ENCODE assay signal across 22 cellular contexts in genomic region chr6:150751296-150751695, GRCh38.
DNase-seq lines count a peak whose midpoint lies in the region; ATAC-seq and TF ChIP-seq lines count a peak whose summit lies in the region.
"Had no signal": no experiment of that assay in that cellular context is flagged by ENCODE, and none has a peak within 500 bp of the region (broad histone marks: within the 10 kb centered on the region; RNA-seq: fewer than 3 reads in every experiment).

No MANE protein-coding gene starts in this region.

- no peaks in the 10 kb centered on the region for H3K9me3 Mint-ChIP-seq in Calu3 (ENCODE audit: low read depth, unreplicated experiment)
- H3K9me3 Mint-ChIP-seq: activated naive CD8-positive, alpha-beta T cell treated with anti-CD3 and anti-CD28 coated beads for 36 hours; activated T-cell treated with anti-CD3 and anti-CD28 coated beads, Interleukin-2, amount 50 U/mL, for 24 hours had no signal

- H3K4me1 Mint-ChIP-seq in Calu3 (ENCODE audit: low read depth, unreplicated experiment): peaks cover 8% of the 10 kb centered on the region
- H3K4me1 Mint-ChIP-seq: activated naive CD8-positive, alpha-beta T cell treated with anti-CD3 and anti-CD28 coated beads for 36 hours had no signal

- H3K79me2 ChIP-seq in osteoblast (ENCODE audit: insufficient read depth, low read length): no peaks in the 10 kb centered on the region

- no peak overlapping the region for H3K4me3 Mint-ChIP-seq in Calu3 (ENCODE audit: low read depth, unreplicated experiment)
- H3K4me3 Mint-ChIP-seq: activated naive CD8-positive, alpha-beta T cell treated with anti-CD3 and anti-CD28 coated beads for 36 hours; activated T-cell treated with anti-CD3 and anti-CD28 coated beads, Interleukin-2, amount 50 U/mL, for 24 hours had no signal

- no peak for ATAC-seq in HG02763 (IDR thresholded peaks at IDR 0.05; ENCODE audit: unreplicated experiment)
- no peak for ATAC-seq in stimulated activated naive CD8-positive, alpha-beta T cell treated with anti-CD3 and anti-CD28 coated beads, Interleukin-15, Interleukin-2, amounts not matched to agents 100 U/mL and 50 U/mL, for 24 hours
- ATAC-seq in GM18498 (IDR thresholded peaks at IDR 0.05; ENCODE audit: unreplicated experiment): no peak
- ATAC-seq: gastroesophageal sphincter, HCT116, left ventricle myocardium superior had no signal

- TF ChIP-seq CTCF in Calu3 (IDR thresholded peaks at IDR 0.05; ENCODE audit: unreplicated experiment) (no peak), osteoblast (IDR thresholded peaks at IDR 0.05; ENCODE audit: extremely low read depth, low read depth, low read length) (no peak), A673 (conservative IDR thresholded peaks at IDR 0.05; ENCODE audit: low read depth, low read length) (no peak)

- peaks cover 6% of the 10 kb centered on the region for H3K36me3 Mint-ChIP-seq in Calu3 (ENCODE audit: insufficient read depth, unreplicated experiment)
- H3K36me3 Mint-ChIP-seq: activated naive CD8-positive, alpha-beta T cell treated with anti-CD3 and anti-CD28 coated beads for 36 hours had no signal

- H4K20me1 ChIP-seq in osteoblast (ENCODE audit: insufficient read depth, low read length): no peaks in the 10 kb centered on the region

- H3K27ac Mint-ChIP-seq in Calu3 (ENCODE audit: unreplicated experiment): no peak overlapping the region
- H3K27ac Mint-ChIP-seq: activated naive CD8-positive, alpha-beta T cell treated with anti-CD3 and anti-CD28 coated beads for 36 hours; activated T-cell treated with anti-CD3 and anti-CD28 coated beads, Interleukin-2, amount 50 U/mL, for 24 hours had no signal

- no peaks in the 10 kb centered on the region for H3K27me3 Mint-ChIP-seq in Calu3 (ENCODE audit: unreplicated experiment)
- H3K27me3 Mint-ChIP-seq: activated T-cell treated with anti-CD3 and anti-CD28 coated beads, Interleukin-2, amount 50 U/mL, for 24 hours had no signal

- H2AFZ ChIP-seq in osteoblast (ENCODE audit: low read length): peak overlapping the region; percentile 26

- H3K9me3 ChIP-seq in osteoblast (ENCODE audit: low read depth, low read length) (no peaks in the 10 kb centered on the region), A673 (ENCODE audit: low read depth, low read length, poor library complexity, severe bottlenecking) (no peaks in the 10 kb centered on the region)
- H3K9me3 ChIP-seq: BE2C, gastroesophageal sphincter, ovary, testis had no signal

- H3K27ac ChIP-seq in epithelial cell of prostate (peak overlapping the region; percentile 62), osteoblast (ENCODE audit: low read depth, low read length) (no peak overlapping the region), A673 (ENCODE audit: low read depth, low read length, poor library complexity, severe bottlenecking) (no peak overlapping the region)
- H3K27ac ChIP-seq: gastroesophageal sphincter, ovary, testis had no signal

- BruUV-seq in Calu3 (replicated peaks; lab: Mats Ljungman, UMichigan): no TSS peak
- BruUV-seq in A673 (replicated peaks; lab: Mats Ljungman, UMichigan): no TSS peak

- intact Hi-C loops in Calu3 (cut with micrococcal nuclease; ENCODE audit: unreplicated experiment) (no loop called here), A673 (cut with micrococcal nuclease; ENCODE audit: unreplicated experiment) (no loop called here)

- POLR2A ChIA-PET in A673 (lab: Charles Lee; ENCODE audit: low non-redundant PET): no interaction called here

- peak; percentile 11 for DNase-seq in Calu3
- peak; percentile 24 for DNase-seq in RKO (ENCODE audit: low spot score)
- DNase-seq in epithelial cell of prostate (ENCODE audit: low read depth, low spot score): peak; percentile 29
- peak; percentile 91 for DNase-seq in osteoblast (ENCODE audit: insufficient read length, low spot score, missing footprints)
- no peak for DNase-seq in stimulated activated naive CD8-positive, alpha-beta T cell treated with anti-CD3 and anti-CD28 coated beads, Interleukin-15, Interleukin-2, amounts not matched to agents 100 U/mL and 50 U/mL, for 24 hours
- DNase-seq in A673 (ENCODE audit: low spot score): no peak
- DNase-seq: activated CD4-positive, alpha-beta T cell treated with anti-CD3 and anti-CD28 coated beads, Interleukin-2, amount 50 U/mL, for 48 hours; activated naive CD8-positive, alpha-beta T cell treated with anti-CD3 and anti-CD28 coated beads for 36 hours; activated T-cell treated with anti-CD3 and anti-CD28 coated beads, Interleukin-2, amount 50 U/mL, for 24 hours; BE2C; central memory CD4-positive, alpha-beta T cell; DMS 273 treated with DMSO at 0.1 percent for 48 hours; left ventricle myocardium superior; NCI-H1694; ovary; stimulated activated CD4-positive, alpha-beta T cell treated with anti-CD3 and anti-CD28 coated beads, Interleukin-4, amount 100 ng/mL, for 1 hour; SW 1271; testis had no signal

- CTCF ChIA-PET in Calu3 (lab: Charles Lee) (interaction anchor here (1.0 kb wide), 1 partner anchor 151 kb away, joined by 3 read pairs; no protein-coding TSS in a partner anchor), A673 (lab: Charles Lee) (no interaction called here)

- H3K36me3 ChIP-seq in osteoblast (ENCODE audit: insufficient read depth, low read length): no peaks in the 10 kb centered on the region
- no peaks in the 10 kb centered on the region for H3K36me3 ChIP-seq in A673 (ENCODE audit: insufficient read depth, low read length, poor library complexity, severe bottlenecking)
- H3K36me3 ChIP-seq: BE2C, gastroesophageal sphincter, ovary had no signal

- H3K4me3 ChIP-seq in osteoblast (ENCODE audit: insufficient read depth, low read length) (no peak overlapping the region), A673 (ENCODE audit: low read depth, low read length, poor library complexity, severe bottlenecking) (no peak overlapping the region)
- H3K4me3 ChIP-seq: gastroesophageal sphincter, ovary, testis had no signal

- peaks cover 5% of the 10 kb centered on the region for H3K27me3 ChIP-seq in osteoblast (ENCODE audit: insufficient read depth, low read length)
- H3K27me3 ChIP-seq in A673 (replicated peaks; ENCODE audit: insufficient read depth, low read depth, low read length, poor library complexity): no peaks in the 10 kb centered on the region
- H3K27me3 ChIP-seq: gastroesophageal sphincter, ovary, testis had no signal

- H3K4me2 ChIP-seq in osteoblast (ENCODE audit: insufficient read depth, low read length): peak overlapping the region; percentile 30

- H3K4me1 ChIP-seq in osteoblast (ENCODE audit: insufficient read depth, low read length): peaks cover 7% of the 10 kb centered on the region
- peaks cover 40% of the 10 kb centered on the region for H3K4me1 ChIP-seq in A673 (ENCODE audit: insufficient read depth, low read length, poor library complexity, severe bottlenecking)
- H3K4me1 ChIP-seq: BE2C, gastroesophageal sphincter had no signal

Comparison
In these comparisons a context has a peak if more than half of its experiments do, and no peak if none do; other contexts are left out.
1. DNase-seq: peak in Calu3 (single experiment), RKO (single experiment), epithelial cell of prostate (single experiment) and osteoblast (single experiment); none in stimulated activated naive CD8-positive, alpha-beta T cell treated with anti-CD3 and anti-CD28 coated beads, Interleukin-15, Interleukin-2, amounts not matched to agents 100 U/mL and 50 U/mL, for 24 hours (single experiment) and A673 (single experiment).